ENCODE assay signal across 18 cellular contexts in genomic region chr6:131782764-131783163, GRCh38. TPM values are rescaled to one million over a fixed set of nuclear protein-coding genes. Genes with fewer than 3 reads are reported as not detected.
DNase-seq lines count a peak whose midpoint lies in the region; ATAC-seq and TF ChIP-seq lines count a peak whose summit lies in the region.
"Had no signal": no experiment of that assay in that cellular context is flagged by ENCODE, and none has a peak within 500 bp of the region (broad histone marks: within the 10 kb centered on the region; RNA-seq: fewer than 3 reads in every experiment).

No MANE protein-coding gene starts in this region.

- no peaks in the 10 kb centered on the region for H3K4me1 ChIP-seq in endodermal cell (ENCODE audit: control insufficient read depth, insufficient read depth, low read length)
- no peaks in the 10 kb centered on the region for H3K4me1 ChIP-seq in parathyroid adenoma
- H3K4me1 ChIP-seq: lower lobe of right lung had no signal

- no peaks in the 10 kb centered on the region for H3K36me3 Mint-ChIP-seq in endodermal cell (ENCODE audit: low read depth)
- no peaks in the 10 kb centered on the region for H3K36me3 Mint-ChIP-seq in activated T-cell treated with anti-CD3 and anti-CD28 coated beads, Interleukin-2, amount 50 U/mL, for 72 hours (ENCODE audit: insufficient read depth in 2 of 2)

- WGBS in endodermal cell (ENCODE audit: insufficient coverage in 1 of 2, insufficient read length in 1 of 2), 2 experiments: 86 to 100% methylated on average over 1 of the region's 1 CpG

- H3K36me3 ChIP-seq in endodermal cell (ENCODE audit: control insufficient read depth, insufficient read depth, low read length) (no peaks in the 10 kb centered on the region), parathyroid adenoma (ENCODE audit: control insufficient read depth, insufficient read depth, low read length) (no peaks in the 10 kb centered on the region)
- H3K36me3 ChIP-seq: gastroesophageal sphincter, lower lobe of right lung, SJCRH30, uterus had no signal

- no peaks in the 10 kb centered on the region for H3K9me3 Mint-ChIP-seq in endodermal cell
- peaks cover 0 to 2% of the 10 kb centered on the region in 2 donors for H3K9me3 Mint-ChIP-seq in activated T-cell treated with anti-CD3 and anti-CD28 coated beads, Interleukin-2, amount 50 U/mL, for 72 hours

- H3K4me2 ChIP-seq in parathyroid adenoma (ENCODE audit: low read length): no peak overlapping the region
- H3K4me2 ChIP-seq: KMS-11 had no signal

- H3K9me3 ChIP-seq in endodermal cell (ENCODE audit: control insufficient read depth, low read length) (no peaks in the 10 kb centered on the region), parathyroid adenoma (ENCODE audit: control insufficient read depth, low read length) (no peaks in the 10 kb centered on the region)
- H3K9me3 ChIP-seq: gastroesophageal sphincter, lower lobe of right lung, SJCRH30, uterus had no signal

- H3K4me3 ChIP-seq in endodermal cell (ENCODE audit: low read length) (no peak overlapping the region), parathyroid adenoma (ENCODE audit: low read depth, low read length) (no peak overlapping the region)
- H3K4me3 ChIP-seq: gastroesophageal sphincter, lower lobe of right lung, SJCRH30, uterus had no signal

- H3K4me1 Mint-ChIP-seq in endodermal cell: no peaks in the 10 kb centered on the region
- H3K4me1 Mint-ChIP-seq in activated T-cell treated with anti-CD3 and anti-CD28 coated beads, Interleukin-2, amount 50 U/mL, for 72 hours (ENCODE audit: low read depth): no peaks in the 10 kb centered on the region

- no peak overlapping the region for H3K27ac ChIP-seq in endodermal cell (ENCODE audit: low read depth, low read length)
- no peak overlapping the region for H3K27ac ChIP-seq in parathyroid adenoma
- H3K27ac ChIP-seq: gastroesophageal sphincter, KMS-11, lower lobe of right lung, SJCRH30, uterus, VCaP had no signal

- H3K9ac ChIP-seq in endodermal cell (ENCODE audit: extremely low read depth, low read length, poor library complexity, severe bottlenecking) (no peak overlapping the region), parathyroid adenoma (no peak overlapping the region)
- H3K9ac ChIP-seq: KMS-11 had no signal

- no peak overlapping the region for H3K27ac Mint-ChIP-seq in endodermal cell
- H3K27ac Mint-ChIP-seq in activated T-cell treated with anti-CD3 and anti-CD28 coated beads, Interleukin-2, amount 50 U/mL, for 72 hours: no peak overlapping the region

- TF ChIP-seq CTCF in endodermal cell (conservative IDR thresholded peaks at IDR 0.05) (peak; percentile 45), parathyroid adenoma (IDR thresholded peaks at IDR 0.05) (peak; percentile 80)

- H3K27me3 ChIP-seq in endodermal cell (ENCODE audit: control insufficient read depth, insufficient read depth, low read length, poor library complexity, severe bottlenecking) (no peaks in the 10 kb centered on the region), parathyroid adenoma (ENCODE audit: control insufficient read depth, insufficient read depth, low read length) (no peaks in the 10 kb centered on the region)
- H3K27me3 ChIP-seq: gastroesophageal sphincter, SJCRH30, uterus had no signal

- no peak for ATAC-seq in HG02678 (IDR thresholded peaks at IDR 0.05; ENCODE audit: unreplicated experiment)
- no peak for ATAC-seq in activated T-cell treated with anti-CD3 and anti-CD28 coated beads, Interleukin-2, amount 50 U/mL, for 72 hours (replicated peaks in 1 of 2)
- ATAC-seq: gastroesophageal sphincter, lower lobe of right lung had no signal

- DNase-seq in NCI-H345 (lab: John Stamatoyannopoulos, UW) (peak; percentile 14), NCI-H345 treated with DMSO at 0.1 percent for 48 hours (lab: John Stamatoyannopoulos, UW; ENCODE audit: unreplicated experiment) (no peak), NCI-H526 treated with DMSO at 0.1 percent for 48 hours (lab: John Stamatoyannopoulos, UW) (peak; percentile 3), endodermal cell (peak; percentile 59), amygdala (lab: John Stamatoyannopoulos, UW) (no peak)
- no peak for DNase-seq in activated T-cell treated with anti-CD3 and anti-CD28 coated beads, Interleukin-2, amount 50 U/mL, for 72 hours
- DNase-seq: activated T-cell treated with anti-CD3 and anti-CD28 coated beads for 4 hours; amniotic stem cell; lower lobe of right lung; NCI-H510A; stimulated activated CD4-positive, alpha-beta T cell treated with anti-CD3 and anti-CD28 coated beads, Interleukin-12 subunit alpha, Interleukin-12 subunit beta, amount 100 ng/mL, for 4 hours; uterus had no signal

- peaks cover 18% of the 10 kb centered on the region for H3K27me3 Mint-ChIP-seq in endodermal cell (ENCODE audit: insufficient read depth)
- peaks cover 15% of the 10 kb centered on the region for H3K27me3 Mint-ChIP-seq in activated T-cell treated with anti-CD3 and anti-CD28 coated beads, Interleukin-2, amount 50 U/mL, for 72 hours (ENCODE audit: low read depth)

- H3K79me2 ChIP-seq in parathyroid adenoma: no peaks in the 10 kb centered on the region

- H3K4me3 Mint-ChIP-seq in endodermal cell: no peak overlapping the region
- no peak overlapping the region for H3K4me3 Mint-ChIP-seq in activated T-cell treated with anti-CD3 and anti-CD28 coated beads, Interleukin-2, amount 50 U/mL, for 72 hours

- H2AFZ ChIP-seq in parathyroid adenoma: no peak overlapping the region

RNA-seq across cellular contexts. Expression of gene ENPP1, which starts 25.1 kb away (rescaled TPM):
- 10 to 100 TPM; 11.6 to 16.1 TPM for total RNA-seq in endodermal cell
- polyA plus RNA-seq in endodermal cell (2013, experiment 1 of 2): 5.5 TPM
- polyA plus RNA-seq in endodermal cell (2013, experiment 2 of 2): 4.8 TPM
- total RNA-seq in activated T-cell treated with anti-CD3 and anti-CD28 coated beads, Interleukin-2, amount 50 U/mL, for 72 hours: 1 to 10 TPM in 1 of 2 donors, under 1 TPM in 1; 0.53 to 1.2 TPM

Comparison
In these comparisons a context has a peak if more than half of its experiments do, and no peak if none do; other contexts are left out.
1. DNase-seq: peak in NCI-H345 (single experiment), NCI-H526 treated with DMSO at 0.1 percent for 48 hours (single experiment) and endodermal cell (single experiment); none in NCI-H345 treated with DMSO at 0.1 percent for 48 hours (single experiment), amygdala (0 of 56) and activated T-cell treated with anti-CD3 and anti-CD28 coated beads, Interleukin-2, amount 50 U/mL, for 72 hours (0 of 2).
2. RNA of gene ENPP1, which starts 25.1 kb away (total RNA-seq): 11.6 to 16.1 TPM in endodermal cell; 0.53 to 1.2 TPM in activated T-cell treated with anti-CD3 and anti-CD28 coated beads, Interleukin-2, amount 50 U/mL, for 72 hours; every median in the first group is over 4 times any median in the second.